9 cellular contexts compared by ENCODE assay signal in genomic region chr4:2462218-2462991, GRCh38. TPM values are rescaled to one million over a fixed set of nuclear protein-coding genes. Genes with fewer than 3 reads are reported as not detected.
A peak's percentile ranks its signal among the peaks of the same experiment; 100 is the strongest.
DNase-seq lines count a peak whose midpoint lies in the region; ATAC-seq and TF ChIP-seq lines count a peak whose summit lies in the region.
"Had no signal": no experiment of that assay in that cellular context is flagged by ENCODE, and none has a peak within 500 bp of the region (broad histone marks: within the 10 kb centered on the region; RNA-seq: fewer than 3 reads in every experiment).

No MANE protein-coding gene starts in this region.

- H3K4me1 Mint-ChIP-seq in activated naive CD8-positive, alpha-beta T cell treated with anti-CD3 and anti-CD28 coated beads, Interleukin-2, amount 10 ng/mL, durations not matched to agents 7 days and 5 days: peaks cover 4% of the 10 kb centered on the region

- H3K27ac ChIP-seq in HUES48 (ENCODE audit: low read depth, low read length) (no peak overlapping the region), SK-N-SH (ENCODE audit: low read depth in 2 of 2, low read length in 1 of 2) (no peak overlapping the region), cardiac muscle cell (no peak overlapping the region), parathyroid adenoma (no peak overlapping the region), tibial nerve (peak overlapping the region in 2 of 4 donors; percentile 34 to 61)

- H3K4me2 ChIP-seq in SK-N-SH: peak overlapping the region; percentile 79
- H3K4me2 ChIP-seq in parathyroid adenoma (ENCODE audit: low read length): peak overlapping the region; percentile 74

- H3K9ac ChIP-seq in HUES48 (ENCODE audit: low read depth, low read length): peak overlapping the region; percentile 74
- H3K9ac ChIP-seq in SK-N-SH: peak overlapping the region; percentile 34; the same call in 1 of the 2 replicates
- H3K9ac ChIP-seq in parathyroid adenoma: no peak overlapping the region

- TF ChIP-seq EP300 in SK-N-SH (IDR thresholded peaks at IDR 0.05; ENCODE audit: borderline replicate concordance in 1 of 2, low read depth in 1 of 2, low read length in 1 of 2) (no peak), tibial nerve (IDR thresholded peaks at IDR 0.05) (no peak)

- peaks cover 4% of the 10 kb centered on the region for H3K36me3 Mint-ChIP-seq in activated naive CD8-positive, alpha-beta T cell treated with anti-CD3 and anti-CD28 coated beads, Interleukin-2, amount 10 ng/mL, durations not matched to agents 7 days and 5 days

- CTCF ChIA-PET in SK-N-SH (lab: Yijun Ruan, JAX): interaction anchor here (0.7 to 4.6 kb wide), 15 partner anchors 13 to 242 kb away, joined by 3 to 27 read pairs (median 4); no protein-coding TSS in a partner anchor

- peaks cover 9% of the 10 kb centered on the region for H3F3A ChIP-seq in SK-N-SH (replicated peaks; ENCODE audit: insufficient read depth)

- no peaks in the 10 kb centered on the region for H3K9me2 ChIP-seq in SK-N-SH

- in situ Hi-C loops in Caki2 (cut with HindIII; ENCODE audit: low pct_unique_long_range_greater_than_20kb, low sequenced_read_pairs): no loop called here

- TF ChIP-seq RAD21 in SK-N-SH (IDR thresholded peaks at IDR 0.05; ENCODE audit: low read length): peak; percentile 56

- TF ChIP-seq CTCF in SK-N-SH (IDR thresholded peaks at IDR 0.05) (peak; percentile 56), cardiac muscle cell (IDR thresholded peaks at IDR 0.05; ENCODE audit: low read depth, low read length) (peak; percentile 36), parathyroid adenoma (IDR thresholded peaks at IDR 0.05) (peak; percentile 29), tibial nerve (IDR thresholded peaks at IDR 0.05) (peak; percentile 53 to 79 (median 74))

- POLR2A ChIA-PET in SK-N-SH (lab: Yijun Ruan, JAX): interaction anchor here (0.6 kb wide), 1 partner anchor 71 kb away, joined by 3 read pairs; no protein-coding TSS in a partner anchor
- POLR2A ChIA-PET in activated naive CD8-positive, alpha-beta T cell treated with anti-CD3 and anti-CD28 coated beads, Interleukin-2, amount 10 ng/mL, durations not matched to agents 7 days and 5 days (lab: Charles Lee): no interaction called here

- WGBS in SK-N-SH (ENCODE audit: low lambda C conversion rate): 100% methylated on average over 3 of the region's 99 CpGs
- WGBS in tibial nerve, 2 donors: 7 to 9% methylated on average over 68 to 85 of the region's 99 CpGs

- H3K27me3 Mint-ChIP-seq in activated naive CD8-positive, alpha-beta T cell treated with anti-CD3 and anti-CD28 coated beads, Interleukin-2, amount 10 ng/mL, durations not matched to agents 7 days and 5 days: peaks cover 26% of the 10 kb centered on the region

- H3K4me1 ChIP-seq in HUES48 (ENCODE audit: control insufficient read depth, insufficient read depth, low read length): peaks cover 14% of the 10 kb centered on the region; the same call in 1 of the 2 replicates
- H3K4me1 ChIP-seq in SK-N-SH (ENCODE audit: control insufficient read depth in 1 of 2, insufficient read depth in 2 of 2, low read depth in 1 of 2, low read length in 1 of 2): peaks cover 0 to 14% of the 10 kb centered on the region in 2 experiments; a peak in 1 of 4 replicates
- no peaks in the 10 kb centered on the region for H3K4me1 ChIP-seq in cardiac muscle cell (ENCODE audit: low read depth)
- no peaks in the 10 kb centered on the region for H3K4me1 ChIP-seq in parathyroid adenoma
- H3K4me1 ChIP-seq in tibial nerve: peaks cover 0 to 16% (median 9%) of the 10 kb centered on the region in 4 donors

- H3K4me3 ChIP-seq in HUES48 (ENCODE audit: low read depth, low read length) (peak overlapping the region; percentile 62), SK-N-SH (ENCODE audit: low read depth in 2 of 2, low read length in 1 of 2) (peak overlapping the region; percentile 50 to 64), cardiac muscle cell (peak overlapping the region; percentile 39), parathyroid adenoma (ENCODE audit: low read depth, low read length) (peak overlapping the region; percentile 11), tibial nerve (peak overlapping the region; percentile 24 to 66 (median 46))

- ATAC-seq in GM21367 (IDR thresholded peaks at IDR 0.05; ENCODE audit: unreplicated experiment): peak; percentile 71
- peak; percentile 98 for ATAC-seq in activated naive CD8-positive, alpha-beta T cell treated with anti-CD3 and anti-CD28 coated beads, Interleukin-2, amount 10 ng/mL, durations not matched to agents 7 days and 5 days (ENCODE audit: low read depth)

- H3K4me3 Mint-ChIP-seq in activated naive CD8-positive, alpha-beta T cell treated with anti-CD3 and anti-CD28 coated beads, Interleukin-2, amount 10 ng/mL, durations not matched to agents 7 days and 5 days: peak overlapping the region; percentile 69

- DNase-seq in Caki2 (ENCODE audit: low read depth): peak; percentile 48
- peak; percentile 96 for DNase-seq in SK-N-SH
- peak; percentile 80 for DNase-seq in activated naive CD8-positive, alpha-beta T cell treated with anti-CD3 and anti-CD28 coated beads, Interleukin-2, amount 10 ng/mL, durations not matched to agents 7 days and 5 days
- peak; percentile 80 to 85 for DNase-seq in cardiac muscle cell (ENCODE audit: low read depth in 1 of 2, low spot score in 1 of 2)
- peak; percentile 10 to 25 for DNase-seq in tibial nerve (ENCODE audit: low spot score in 2 of 2)

- no peaks in the 10 kb centered on the region for H3K9me3 Mint-ChIP-seq in activated naive CD8-positive, alpha-beta T cell treated with anti-CD3 and anti-CD28 coated beads, Interleukin-2, amount 10 ng/mL, durations not matched to agents 7 days and 5 days

- TF ChIP-seq POLR2A in tibial nerve (IDR thresholded peaks at IDR 0.05): no peak

- H3K79me2 ChIP-seq in SK-N-SH (ENCODE audit: insufficient read depth) (peaks cover 14% of the 10 kb centered on the region), parathyroid adenoma (no peaks in the 10 kb centered on the region)

- H2AFZ ChIP-seq in SK-N-SH (ENCODE audit: low read depth): peak overlapping the region; percentile 65; the same call in 1 of the 2 replicates
- H2AFZ ChIP-seq in parathyroid adenoma: peak overlapping the region; percentile 61

- peaks cover 23% of the 10 kb centered on the region for H3K27me3 ChIP-seq in HUES48 (ENCODE audit: control insufficient read depth, insufficient read depth, low read length)
- no peaks in the 10 kb centered on the region for H3K27me3 ChIP-seq in SK-N-SH (ENCODE audit: insufficient read depth)
- no peaks in the 10 kb centered on the region for H3K27me3 ChIP-seq in cardiac muscle cell
- no peaks in the 10 kb centered on the region for H3K27me3 ChIP-seq in parathyroid adenoma (ENCODE audit: control insufficient read depth, insufficient read depth, low read length)
- no peaks in the 10 kb centered on the region for H3K27me3 ChIP-seq in tibial nerve

- H3K27ac Mint-ChIP-seq in activated naive CD8-positive, alpha-beta T cell treated with anti-CD3 and anti-CD28 coated beads, Interleukin-2, amount 10 ng/mL, durations not matched to agents 7 days and 5 days: no peak overlapping the region

- H3K9me3 ChIP-seq in HUES48 (ENCODE audit: control insufficient read depth, insufficient read depth, low read length): no peaks in the 10 kb centered on the region
- H3K9me3 ChIP-seq in SK-N-SH: no peaks in the 10 kb centered on the region
- H3K9me3 ChIP-seq in cardiac muscle cell (ENCODE audit: low read depth): no peaks in the 10 kb centered on the region
- H3K9me3 ChIP-seq in parathyroid adenoma (ENCODE audit: control insufficient read depth, low read length): no peaks in the 10 kb centered on the region
- no peaks in the 10 kb centered on the region for H3K9me3 ChIP-seq in tibial nerve

- H3K36me3 ChIP-seq in HUES48 (ENCODE audit: control insufficient read depth, insufficient read depth, low read length) (no peaks in the 10 kb centered on the region), SK-N-SH (replicated peaks in 1 of 2; ENCODE audit: control insufficient read depth in 1 of 2, insufficient read depth in 2 of 2, low read length in 1 of 2) (no peaks in the 10 kb centered on the region), cardiac muscle cell (no peaks in the 10 kb centered on the region), parathyroid adenoma (ENCODE audit: control insufficient read depth, insufficient read depth, low read length) (no peaks in the 10 kb centered on the region), tibial nerve (no peaks in the 10 kb centered on the region)

- H4K20me1 ChIP-seq in SK-N-SH (ENCODE audit: insufficient read depth): no peaks in the 10 kb centered on the region

TF ChIP-seq in SK-N-SH, 30 proteins besides CTCF, POLR2A, EP300 and RAD21 (continues in another document):
- no peak for TF ChIP-seq EZH2phosphoT487 (IDR thresholded peaks at IDR 0.05; ENCODE audit: borderline replicate concordance, low read depth)
- peak; percentile 88 for TF ChIP-seq MXI1 (IDR thresholded peaks at IDR 0.05; ENCODE audit: low read depth, low read length)

RNA-seq across cellular contexts. Expression of gene RNF4, which starts 6.5 kb away (rescaled TPM):
- 53.0 and 72.8 TPM in 2 replicates for total RNA-seq in Caki2 (2014; rRNA removed; shearing (Covaris generic); ENCODE audit: low replicate concordance)
- polyA plus RNA-seq in SK-N-SH (2012; rRNA removed) (60.7 and 85.3 TPM in 2 replicates), cardiac muscle cell (56.8 and 81.1 TPM in 2 replicates)
- polyA plus RNA-seq in SK-N-SH (2012; cell fraction: cytosol; rRNA removed): 71.4 and 78.1 TPM in 2 replicates
- polyA plus RNA-seq in SK-N-SH (2012; cell fraction: nucleus; rRNA removed): 48.6 and 65.2 TPM in 2 replicates
- total RNA-seq in activated naive CD8-positive, alpha-beta T cell treated with anti-CD3 and anti-CD28 coated beads, Interleukin-2, amount 10 ng/mL, durations not matched to agents 7 days and 5 days: 100 to 1,000 TPM; 103 to 109 TPM
- total RNA-seq in cardiac muscle cell (58.7 and 58.8 TPM in 2 replicates), tibial nerve (10 to 100 TPM; 33.0 to 67.7 (median 49.3) TPM)

RNA-seq across cellular contexts. Expression of gene CFAP99, which starts 43.6 kb away (rescaled TPM):
- total RNA-seq in Caki2 (2014; rRNA removed; shearing (Covaris generic); ENCODE audit: low replicate concordance): not detected in 2 replicates
- polyA plus RNA-seq in SK-N-SH (2012; rRNA removed) (0.13 and 0.55 TPM in 2 replicates), cardiac muscle cell (0.10 TPM in 1 of 2 replicates, not detected in the other)
- 0.04 and 0.13 TPM in 2 replicates for polyA plus RNA-seq in SK-N-SH (2012; cell fraction: cytosol; rRNA removed)
- 0.31 and 0.43 TPM in 2 replicates for polyA plus RNA-seq in SK-N-SH (2012; cell fraction: nucleus; rRNA removed)
- total RNA-seq in activated naive CD8-positive, alpha-beta T cell treated with anti-CD3 and anti-CD28 coated beads, Interleukin-2, amount 10 ng/mL, durations not matched to agents 7 days and 5 days: under 1 TPM in 1 of 2 experiments, not detected in 1; 0.11 TPM
- total RNA-seq in cardiac muscle cell (not detected in 2 replicates), tibial nerve (not detected)
- total RNA-seq: glomerular endothelial cell had no signal

RNA-seq across cellular contexts. Expression of gene ZFYVE28, which starts 44.0 kb away (rescaled TPM):
- 0.43 and 0.91 TPM in 2 replicates for total RNA-seq in Caki2 (2014; rRNA removed; shearing (Covaris generic); ENCODE audit: low replicate concordance)
- polyA plus RNA-seq in SK-N-SH (2012; rRNA removed): 2.9 and 3.2 TPM in 2 replicates
- polyA plus RNA-seq in SK-N-SH (2012; cell fraction: cytosol; rRNA removed): 1.4 and 1.8 TPM in 2 replicates
- 8.3 and 9.4 TPM in 2 replicates for polyA plus RNA-seq in SK-N-SH (2012; cell fraction: nucleus; rRNA removed)
- 10 to 100 TPM; 16.1 to 17.7 TPM for total RNA-seq in activated naive CD8-positive, alpha-beta T cell treated with anti-CD3 and anti-CD28 coated beads, Interleukin-2, amount 10 ng/mL, durations not matched to agents 7 days and 5 days
- total RNA-seq in cardiac muscle cell: 2.7 and 4.0 TPM in 2 replicates
- polyA plus RNA-seq in cardiac muscle cell: 1.3 and 1.9 TPM in 2 replicates
- 10 to 100 TPM; 16.2 to 44.4 (median 26.5) TPM for total RNA-seq in tibial nerve

Comparison
In these comparisons a context has a peak if more than half of its experiments do, and no peak if none do; other contexts are left out.
1. DNase-seq: peak in every context shown above with its lines; median percentile 96 in SK-N-SH; 82 in cardiac muscle cell; 80 in activated naive CD8-positive, alpha-beta T cell treated with anti-CD3 and anti-CD28 coated beads, Interleukin-2, amount 10 ng/mL, durations not matched to agents 7 days and 5 days; 48 in Caki2; 18 in tibial nerve.
2. H3K4me3 ChIP-seq: peak in every context shown above with its lines; median percentile 62 in HUES48; 57 in SK-N-SH; 46 in tibial nerve; 39 in cardiac muscle cell; 11 in parathyroid adenoma.